ENCODE assay signal across 4 cellular contexts in the genomic region with DNA sequence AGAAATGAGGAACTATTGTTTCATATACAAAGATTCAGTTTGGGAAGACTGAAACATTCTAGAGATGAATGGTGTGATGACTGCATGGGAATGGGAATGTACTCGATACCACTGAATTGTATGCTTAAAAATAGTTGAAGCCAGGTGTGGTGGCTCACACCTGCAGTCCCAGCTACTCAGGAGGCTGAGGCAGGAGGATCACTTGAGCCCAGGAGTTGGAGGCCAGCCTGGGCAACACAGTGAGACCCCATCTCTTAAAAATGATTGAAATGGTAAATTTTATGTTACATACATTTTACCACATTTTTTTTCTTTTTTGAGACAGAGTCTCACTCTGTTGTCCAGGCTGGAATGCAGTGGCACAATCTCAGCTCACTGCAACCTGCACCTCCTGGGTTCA. TPM values are rescaled to one million over a fixed set of nuclear protein-coding genes. Genes with fewer than 3 reads are reported as not detected.
"Had no signal": no experiment of that assay in that cellular context is flagged by ENCODE, and none has a peak within 500 bp of the region (broad histone marks: within the 10 kb centered on the region; RNA-seq: fewer than 3 reads in every experiment).

No MANE protein-coding gene starts in this region.

RNA-seq across cellular contexts. Expression of gene ZIC5, which starts 19.9 kb away (rescaled TPM):
- total RNA-seq: HT-29, IMR-90 had no signal
- polyA plus RNA-seq: IgD-negative memory B cell, IMR-90 had no signal

RNA-seq across cellular contexts. Expression of gene ZIC2, which starts 29.9 kb away (rescaled TPM):
- total RNA-seq: HepG2, IMR-90 had no signal
- polyA plus RNA-seq: IgD-negative memory B cell, IMR-90 had no signal
